30 cellular contexts compared by ENCODE assay signal in genomic region chr5:57871496-57871895, GRCh38.
"Had no signal": no experiment of that assay in that cellular context is flagged by ENCODE, and none has a peak within 500 bp of the region (broad histone marks: within the 10 kb centered on the region; RNA-seq: fewer than 3 reads in every experiment).

No MANE protein-coding gene starts in this region.

- H3K4me1 ChIP-seq: ascending aorta, Peyer's patch had no signal

- H3K9me3 ChIP-seq: ascending aorta, Peyer's patch had no signal

- DNase-seq: activated B cell treated with CpG ODN at 0.5 μM for 24 hours; activated CD4-positive, alpha-beta memory T cell treated with anti-CD3 and anti-CD28 coated beads for 36 hours; activated CD4-positive, alpha-beta T cell treated with anti-CD3 and anti-CD28 coated beads for 4 hours; activated CD4-positive, alpha-beta T cell treated with anti-CD3 and anti-CD28 coated beads, Interleukin-2, amount 50 U/mL, for 1 hour; activated CD4-positive, CD25-positive, alpha-beta regulatory T cell treated with anti-CD3 and anti-CD28 coated beads, Interleukin-2, amount 50 U/mL, for 72 hours; activated gamma-delta T cell; activated naive CD4-positive, alpha-beta T cell treated with Interleukin-2 at 50 U/mL for 16 hours; activated naive CD8-positive, alpha-beta T cell treated with anti-CD3 and anti-CD28 coated beads, Interleukin-2, amount 10 ng/mL, durations not matched to agents 7 days and 5 days; activated T-cell treated with anti-CD3 and anti-CD28 coated beads, Interleukin-2, amount 50 U/mL, for 1 hour; activated T-cell treated with anti-CD3 and anti-CD28 coated beads, Interleukin-2, amount 50 U/mL, for 72 hours; amygdala; caudate nucleus; cerebellar nuclear complex; NCI-H1105; NCI-H1417 treated with DMSO at 0.1 percent for 48 hours; NCI-H1930; NCI-H2081 treated with DMSO at 0.1 percent for 48 hours; NCI-H226; NCI-H524 treated with DMSO at 0.1 percent for 48 hours; Peyer's patch; Right ventricle myocardium superior; RPMI8226; SW 1271; T-helper 1 cell; T-helper 2 cell; T-helper 9 cell had no signal

- ATAC-seq: activated T-cell treated with anti-CD3 and anti-CD28 coated beads, Interleukin-2, amount 50 U/mL, for 72 hours; activated T-helper 17 cell treated with anti-CD3 and anti-CD28 coated beads, Interleukin-2, amount 50 U/mL, for 72 hours; K562 had no signal

- H3K27me3 ChIP-seq: ascending aorta, Peyer's patch had no signal

- H3K27ac ChIP-seq: ascending aorta, Peyer's patch, VCaP had no signal

- H3K4me3 ChIP-seq: ascending aorta, K562, Peyer's patch had no signal

- H3K36me3 ChIP-seq: ascending aorta, Peyer's patch had no signal
